22 cellular contexts compared by ENCODE assay signal in the genomic region with DNA sequence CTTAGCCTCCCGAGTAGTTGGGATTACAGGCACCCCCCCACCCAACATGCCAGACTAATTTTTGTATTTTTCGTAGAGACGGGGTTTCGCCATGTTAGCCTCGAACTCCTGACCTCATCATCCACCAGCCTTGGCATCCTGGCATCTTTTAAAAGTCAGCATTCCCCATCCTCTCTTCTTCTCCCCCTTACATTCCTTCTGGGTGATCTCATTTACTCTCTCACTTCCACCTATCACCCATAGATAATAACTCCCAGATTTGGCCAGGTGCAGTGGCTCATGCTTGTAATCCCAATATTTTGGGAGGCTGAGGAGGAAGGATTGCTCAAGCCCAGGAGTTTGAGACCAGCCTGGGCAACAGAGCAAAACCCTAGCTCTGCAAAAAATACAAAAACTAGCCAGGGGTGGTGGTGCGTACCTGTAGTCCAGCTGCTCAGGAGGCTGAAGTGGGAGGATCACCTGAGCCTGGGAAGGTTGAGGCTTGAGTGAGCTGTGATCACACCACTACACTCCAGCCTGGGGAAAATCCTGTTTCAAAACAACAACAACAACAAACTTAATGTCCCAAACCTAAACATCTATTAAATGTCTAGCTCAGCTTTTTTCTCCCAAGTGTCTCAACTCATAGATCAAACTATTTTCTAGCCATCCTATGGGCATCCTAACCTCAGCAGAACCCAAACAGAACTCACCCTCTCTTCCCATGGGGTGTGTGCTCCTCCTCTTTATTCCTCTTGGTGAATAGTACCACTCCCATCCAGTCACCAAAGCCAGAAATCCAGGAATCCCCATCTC. TPM values are rescaled to one million over a fixed set of nuclear protein-coding genes. Genes with fewer than 3 reads are reported as not detected.
"Had no signal": no experiment of that assay in that cellular context is flagged by ENCODE, and none has a peak within 500 bp of the region (broad histone marks: within the 10 kb centered on the region; RNA-seq: fewer than 3 reads in every experiment).

No MANE protein-coding gene starts in this region.

- ATAC-seq: activated T-cell treated with anti-CD3 and anti-CD28 coated beads, Interleukin-2, amount 50 U/mL, for 4 hours; left lung; stimulated activated naive CD8-positive, alpha-beta T cell treated with anti-CD3 and anti-CD28 coated beads, Interleukin-15, amount 100 ng/mL, for 72 hours had no signal

- H3K4me3 ChIP-seq: adrenal gland, left lung, prostate gland, right atrium auricular region, skin epidermis, suprapubic skin, transverse colon, vagina had no signal

- H3K27me3 ChIP-seq: adrenal gland, left lung, right atrium auricular region, vagina had no signal

- DNase-seq: activated CD4-positive, alpha-beta T cell treated with anti-CD3 and anti-CD28 coated beads, Interleukin-2, amount 50 U/mL, for 1 hour; activated CD4-positive, CD25-positive, alpha-beta regulatory T cell treated with anti-CD3 and anti-CD28 coated beads, Interleukin-2, amount 50 U/mL, for 72 hours; activated CD8-positive, alpha-beta memory T cell treated with anti-CD3 and anti-CD28 coated beads, Interleukin-2, amount 50 U/mL, for 4 hours; activated effector memory CD4-positive, alpha-beta T cell treated with Interleukin-2 at 50 U/mL for 16 hours; activated naive CD4-positive, alpha-beta T cell treated with anti-CD3 and anti-CD28 coated beads, Interleukin-2, amount 10 ng/mL, durations not matched to agents 7 days and 5 days; activated T-cell treated with anti-CD3 and anti-CD28 coated beads, Interleukin-2, amount 50 U/mL, for 4 hours; adrenal gland; dermis blood vessel endothelial cell; effector memory CD4-positive, alpha-beta T cell; foreskin melanocyte; kidney; left lung; midbrain; stimulated activated naive CD8-positive, alpha-beta T cell treated with anti-CD3 and anti-CD28 coated beads, Interleukin-15, amount 100 ng/mL, for 72 hours; transverse colon had no signal

- H3K27ac Mint-ChIP-seq: activated naive CD4-positive, alpha-beta T cell treated with anti-CD3 and anti-CD28 coated beads, Interleukin-2, amount 10 ng/mL, durations not matched to agents 7 days and 5 days; stimulated activated naive CD8-positive, alpha-beta T cell treated with anti-CD3 and anti-CD28 coated beads, Interleukin-15, amount 100 ng/mL, for 72 hours had no signal

- H3K4me1 ChIP-seq: adrenal gland, prostate gland, right atrium auricular region, suprapubic skin, vagina had no signal

- H3K27ac ChIP-seq: adrenal gland, left lung, prostate gland, right atrium auricular region, skin epidermis, suprapubic skin, transverse colon, vagina had no signal

- H3K36me3 ChIP-seq: adrenal gland, left lung, prostate gland, right atrium auricular region, suprapubic skin, transverse colon, vagina had no signal

- H3K4me3 Mint-ChIP-seq: activated naive CD4-positive, alpha-beta T cell treated with anti-CD3 and anti-CD28 coated beads, Interleukin-2, amount 10 ng/mL, durations not matched to agents 7 days and 5 days; activated T-cell treated with anti-CD3 and anti-CD28 coated beads, Interleukin-2, amount 50 U/mL, for 4 hours; stimulated activated naive CD8-positive, alpha-beta T cell treated with anti-CD3 and anti-CD28 coated beads, Interleukin-15, amount 100 ng/mL, for 72 hours had no signal

- H3K9me3 ChIP-seq: adrenal gland, prostate gland, suprapubic skin, transverse colon, vagina had no signal

RNA-seq across cellular contexts. Expression of gene SSTR2, which starts 16.1 kb away (rescaled TPM):
- total RNA-seq: dermis blood vessel endothelial cell, epithelial cell of proximal tubule, lung microvascular endothelial cell had no signal
